ENCODE assay signal across 8 cellular contexts in genomic region chr6:41894366-41895299, GRCh38. TPM values are rescaled to one million over a fixed set of nuclear protein-coding genes. Genes with fewer than 3 reads are reported as not detected.
DNase-seq lines count a peak whose midpoint lies in the region; ATAC-seq, FAIRE-seq and TF ChIP-seq lines count a peak whose summit lies in the region.

No MANE protein-coding gene starts in this region.

- peak overlapping the region; percentile 96 for H3K4me2 ChIP-seq in K562 (ENCODE audit: insufficient read depth, low read length)
- H3K4me2 ChIP-seq in HepG2 (ENCODE audit: low read depth, low read length) = peak overlapping the region; percentile 100

- TF ChIP-seq CTCF in K562 (IDR thresholded peaks at IDR 0.05 in 2 of 3, conservative IDR thresholded peaks at IDR 0.05 in 1 of 3; ENCODE audit: insufficient read depth in 2 of 3, low read depth in 1 of 3, low read length in 3 of 3) (no peak), HepG2 (CRISPR knock-in tag; IDR thresholded peaks at IDR 0.05) (no peak), suprapubic skin (IDR thresholded peaks at IDR 0.05) (no peak)

- H3K36me3 ChIP-seq in K562 (ENCODE audit: control insufficient read depth, insufficient read depth, low read length) (no peaks in the 10 kb centered on the region), HepG2 (replicated peaks in 1 of 2; ENCODE audit: control insufficient read depth in 1 of 2, insufficient read depth in 2 of 2, low read length in 2 of 2) (peaks cover 0 to under 1% of the 10 kb centered on the region in 2 experiments; a peak in 1 of 5 replicates), suprapubic skin (no peaks in the 10 kb centered on the region)

- CTCF ChIA-PET in K562 (lab: Yijun Ruan, JAX; ENCODE audit: low intra/inter-chr PET ratio) = no interaction called here
- CTCF ChIA-PET in HepG2 (lab: Yijun Ruan, JAX; ENCODE audit: low intra/inter-chr PET ratio, low total read pairs) = no interaction called here

- 3% methylated on average over 13 of the region's 56 CpGs for WGBS in K562 (ENCODE audit: insufficient coverage, low coverage, missing lambda C conversion rate)
- 5% methylated on average over 51 of the region's 56 CpGs for WGBS in HepG2 (ENCODE audit: low lambda C conversion rate)
- WGBS in suprapubic skin = 2% methylated on average over 54 of the region's 56 CpGs

- H2AFZ ChIP-seq in K562 (ENCODE audit: low read depth, low read length) = peak overlapping the region; percentile 82
- H2AFZ ChIP-seq in HepG2 (ENCODE audit: low read length) = no peak overlapping the region

- no TSS peak for BruUV-seq in K562 (replicated peaks; lab: Mats Ljungman, UMichigan)
- BruUV-seq in HepG2 (replicated peaks; lab: Mats Ljungman, UMichigan) = no TSS peak

- H3K9me1 ChIP-seq in K562 (ENCODE audit: control insufficient read depth, insufficient read depth, low read length) = no peaks in the 10 kb centered on the region

- in situ Hi-C loops in K562 (cut with MboI) = no loop called here
- in situ Hi-C loops in HepG2 (cut with HindIII; ENCODE audit: extremely low pct_ligation_motif_present, low pct_unique_long_range_greater_than_20kb) = no loop called here

- POLR2A ChIA-PET in K562 (lab: Yijun Ruan, JAX) (interaction anchor here (0.5 to 2.2 kb wide), 11 partner anchors 9 to 154 kb away, joined by 3 to 9 read pairs (median 4); no protein-coding TSS in a partner anchor), HepG2 (lab: Yijun Ruan, JAX) (interaction anchor here (0.6 to 3.1 kb wide), 8 partner anchors 17 to 852 kb away, joined by 3 to 30 read pairs (median 4); partner anchors contain the start of genes BYSL, CCND3, MED20 and TAF8)

- intact Hi-C loops in K562 (cut with micrococcal nuclease) (loop anchor here (1.0 to 5.0 kb wide), 4 partner anchors 48 to 150 kb away; partner anchors contain the start of gene TOMM6), HepG2 (cut with micrococcal nuclease; ENCODE audit: unreplicated experiment) (loop anchor here (1.0 kb wide), 1 partner anchor 26 kb away; no protein-coding TSS in a partner anchor)

- H3K27me3 ChIP-seq in K562 (ENCODE audit: control insufficient read depth in 2 of 2, insufficient read depth in 2 of 2, low read length in 2 of 2) (no peaks in the 10 kb centered on the region), HepG2 (ENCODE audit: control insufficient read depth in 1 of 2, insufficient read depth in 2 of 2, low read length in 2 of 2) (no peaks in the 10 kb centered on the region; a peak in 1 of 5 replicates), suprapubic skin (no peaks in the 10 kb centered on the region)

- FAIRE-seq in K562 (lab: Jason Lieb, UNC) = peak; percentile 72
- FAIRE-seq in HepG2 (lab: Jason Lieb, UNC) = no peak

- H3K4me1 ChIP-seq in K562 (replicated peaks in 1 of 2; ENCODE audit: control insufficient read depth in 2 of 2, insufficient read depth in 2 of 2, low read length in 2 of 2) = peaks cover 8 to 11% of the 10 kb centered on the region in 2 experiments
- H3K4me1 ChIP-seq in HepG2 (ENCODE audit: insufficient read depth, low read length) = peaks cover 30% of the 10 kb centered on the region
- H3K4me1 ChIP-seq in suprapubic skin = peaks cover 24% of the 10 kb centered on the region

- peak overlapping the region; percentile 56 for H3K4me3 ChIP-seq in K562
- H3K4me3 ChIP-seq in HepG2 (replicated peaks in 1 of 3; ENCODE audit: insufficient read depth in 1 of 3, low read depth in 2 of 3, low read length in 3 of 3) = peak overlapping the region; percentile 79 to 81 (median 79)
- H3K4me3 ChIP-seq in suprapubic skin = peak overlapping the region; percentile 90

- no peaks in the 10 kb centered on the region; the same call in 1 of the 2 replicates for H4K20me1 ChIP-seq in K562 (replicated peaks; ENCODE audit: control insufficient read depth, insufficient read depth, low read length)
- H4K20me1 ChIP-seq in HepG2 (ENCODE audit: insufficient read depth, low read length) = no peaks in the 10 kb centered on the region

- no peak for TF ChIP-seq POLR2A in K562 (conservative IDR thresholded peaks at IDR 0.05)
- TF ChIP-seq POLR2A in HepG2 (IDR thresholded peaks at IDR 0.05; ENCODE audit: insufficient read depth in 1 of 2, low read depth in 2 of 2, low read length in 2 of 2) = no peak
- TF ChIP-seq POLR2A in suprapubic skin (IDR thresholded peaks at IDR 0.05) = no peak

- no peaks in the 10 kb centered on the region for H3K9me3 ChIP-seq in K562 (replicated peaks; ENCODE audit: control insufficient read depth, insufficient read depth, low read depth, low read length)
- no peaks in the 10 kb centered on the region for H3K9me3 ChIP-seq in HepG2 (ENCODE audit: low read length)
- no peaks in the 10 kb centered on the region for H3K9me3 ChIP-seq in suprapubic skin

- peak overlapping the region; percentile 72 to 88 for H3K9ac ChIP-seq in K562 (ENCODE audit: insufficient read depth in 1 of 2, low read depth in 2 of 2, low read length in 2 of 2)
- H3K9ac ChIP-seq in HepG2 (ENCODE audit: insufficient read depth, low read depth, low read length) = peak overlapping the region; percentile 67

- H3K79me2 ChIP-seq in K562 (ENCODE audit: control insufficient read depth, insufficient read depth, low read length) (peaks cover 9% of the 10 kb centered on the region; the same call in 2 of the 3 replicates), HepG2 (ENCODE audit: insufficient read depth, low read length) (no peaks in the 10 kb centered on the region)

- 0 out of 4 replicates have a peak, but pooled peaks of 1 of the 2 experiments have one; percentile 12 for TF ChIP-seq RAD21 in K562 (CRISPR knock-in tag; conservative IDR thresholded peaks at IDR 0.05 in 1 of 2, IDR thresholded peaks at IDR 0.05 in 1 of 2)
- TF ChIP-seq RAD21 in HepG2 (CRISPR knock-in tag; IDR thresholded peaks at IDR 0.05) = no peak

- peak; percentile 61 for DNase-seq in activated CD8-positive, alpha-beta memory T cell treated with anti-CD3 and anti-CD28 coated beads for 24 hours
- DNase-seq in activated CD8-positive, alpha-beta memory T cell treated with anti-CD3 and anti-CD28 coated beads, Interleukin-2, amount 50 U/mL, for 4 hours = no peak
- peak; percentile 37 for DNase-seq in NCI-H2171 treated with DMSO at 0.1 percent for 48 hours (lab: John Stamatoyannopoulos, UW)
- peak in 2 of 4 experiments; percentile 31 to 45 for DNase-seq in K562 (ENCODE audit: extremely low read depth in 1 of 4, low spot score in 3 of 4)
- DNase-seq in HepG2 (ENCODE audit: low spot score) = no peak
- peak in 1 of 2 donors; percentile 67 for DNase-seq in suprapubic skin (ENCODE audit: low spot score in 2 of 2)
- no peak for DNase-seq in SW 1271 (lab: John Stamatoyannopoulos, UW)

- H3K27ac ChIP-seq in K562 (ENCODE audit: extremely low read depth, low read depth, low read length) (peak overlapping the region; percentile 33; the same call in 2 of the 3 replicates), HepG2 (ENCODE audit: extremely low read length, insufficient read depth, low read length) (no peak overlapping the region), suprapubic skin (peak overlapping the region; percentile 87)

- ATAC-seq in HG02763 (IDR thresholded peaks at IDR 0.05; ENCODE audit: unreplicated experiment) (peak; percentile 16), K562 (peak; percentile 71), HepG2 (peak; percentile 70)

- TF ChIP-seq EP300 in K562 (IDR thresholded peaks at IDR 0.05; ENCODE audit: low read length) = no peak
- TF ChIP-seq EP300 in HepG2 (IDR thresholded peaks at IDR 0.05; ENCODE audit: low read depth in 2 of 2, low read length in 2 of 2) = no peak
- no peak for TF ChIP-seq EP300 in HepG2 (CRISPR knock-in tag; IDR thresholded peaks at IDR 0.05; ENCODE audit: borderline replicate concordance)
- no peak for TF ChIP-seq EP300 in suprapubic skin (IDR thresholded peaks at IDR 0.05)

RNA-seq across cellular contexts. Expression of gene USP49, which starts 0.5 kb away (rescaled TPM):
- 12.0 and 22.0 TPM in 2 replicates for total RNA-seq in K562 (2011; cell fraction: chromatin; rRNA removed; ENCODE audit: low replicate concordance)
- 5.8 and 7.2 TPM in 2 replicates for total RNA-seq in K562 (2011; cell fraction: nucleolus; rRNA removed)
- 14.2 and 27.4 TPM in 2 replicates for total RNA-seq in K562 (2011; cell fraction: nucleoplasm; rRNA removed)
- total RNA-seq in K562 (2014; rRNA removed) (3.9 and 4.3 TPM in 2 replicates), K562 (2014; rRNA removed; fragmentation: Illumina TruSeq; extraction: Trizol) (6.5 and 7.3 TPM in 2 replicates), K562 (2015; rRNA removed; fragmentation: Illumina TruSeq; extraction: Trizol) (4.2 and 4.7 TPM in 2 replicates), K562 (2021) (6.9 and 9.1 TPM in 2 replicates), HepG2 (2016; rRNA removed; fragmentation: Illumina TruSeq; extraction: Trizol) (2.9 TPM in 2 replicates), suprapubic skin (10 to 100 TPM in 1 of 4 donors, 1 to 10 TPM in 3; 2.9 to 17.1 (median 4.1) TPM)
- polyA plus RNA-seq in K562 (2011; rRNA removed) (9.7 and 9.9 TPM in 2 replicates), K562 (2014; fragmentation: Illumina TruSeq; extraction: Trizol) (7.7 and 8.5 TPM in 2 replicates), K562 (2014; fragmentation: Nextera tagmentation; extraction: Ambion mirVana) (1 to 10 TPM; 1.0 to 1.6 TPM), K562 (2014; rRNA removed) (7.8 and 8.3 TPM in 2 replicates), HepG2 (2011; rRNA removed) (4.3 and 4.7 TPM in 2 replicates)
- polyA plus RNA-seq in K562 (2011; cell fraction: cytosol; rRNA removed) = 6.0 and 6.7 TPM in 2 replicates
- 16.2 and 20.3 TPM in 2 replicates for polyA plus RNA-seq in K562 (2011; cell fraction: nucleus; rRNA removed)
- 5.9 and 6.9 TPM in 2 replicates for polyA plus RNA-seq in K562 (2012)
- polyA minus RNA-seq in K562 (2011; rRNA and poly(A)+ RNA removed) = 6.4 and 7.9 TPM in 2 replicates
- polyA minus RNA-seq in K562 (2011; cell fraction: cytosol; rRNA and poly(A)+ RNA removed) = 3.2 and 3.8 TPM in 2 replicates
- polyA minus RNA-seq in K562 (2011; cell fraction: nucleus; rRNA and poly(A)+ RNA removed) = 7.0 and 9.3 TPM in 2 replicates
- 0.62 and 0.81 TPM in 2 replicates for total RNA-seq in HepG2 (2016; cell fraction: cytosol; rRNA removed; fragmentation: Illumina TruSeq; extraction: Trizol; ENCODE audit: low read depth)
- 2.4 and 2.9 TPM in 2 replicates for total RNA-seq in HepG2 (2016; cell fraction: insoluble cytoplasmic fraction; rRNA removed; fragmentation: Illumina TruSeq; extraction: Trizol)
- total RNA-seq in HepG2 (2016; cell fraction: membrane; rRNA removed; fragmentation: Illumina TruSeq; extraction: Trizol) = 1.5 and 1.6 TPM in 2 replicates
- 5.9 and 7.0 TPM in 2 replicates for total RNA-seq in HepG2 (2016; cell fraction: nucleus; rRNA removed; fragmentation: Illumina TruSeq; extraction: Trizol)
- polyA plus RNA-seq in HepG2 (2011; cell fraction: cytosol; rRNA removed) = 1.2 and 1.3 TPM in 2 replicates
- polyA plus RNA-seq in HepG2 (2011; cell fraction: nucleus; rRNA removed) = 13.3 and 14.7 TPM in 2 replicates
- 3.6 and 4.0 TPM in 2 replicates for polyA plus RNA-seq in HepG2 (2012)
- polyA plus RNA-seq in HepG2 (2016; cell fraction: cytosol; fragmentation: Illumina TruSeq; extraction: Trizol; ENCODE audit: low read depth) = 0.28 TPM in 2 replicates
- polyA plus RNA-seq in HepG2 (2016; cell fraction: insoluble cytoplasmic fraction; fragmentation: Illumina TruSeq; extraction: Trizol; ENCODE audit: low read depth) = 2.6 and 3.2 TPM in 2 replicates
- 0.70 and 0.84 TPM in 2 replicates for polyA plus RNA-seq in HepG2 (2016; cell fraction: membrane; fragmentation: Illumina TruSeq; extraction: Trizol; ENCODE audit: low read depth)
- 12.2 and 14.5 TPM in 2 replicates for polyA plus RNA-seq in HepG2 (2016; cell fraction: nucleus; fragmentation: Illumina TruSeq; extraction: Trizol; ENCODE audit: insufficient read depth, low read depth)
- 4.3 and 6.4 TPM in 2 replicates for polyA minus RNA-seq in HepG2 (2011; rRNA and poly(A)+ RNA removed; ENCODE audit: low replicate concordance)
- 0.97 and 1.2 TPM in 2 replicates for polyA minus RNA-seq in HepG2 (2011; cell fraction: cytosol; rRNA and poly(A)+ RNA removed)
- 9.7 and 10.9 TPM in 2 replicates for polyA minus RNA-seq in HepG2 (2011; cell fraction: nucleus; rRNA and poly(A)+ RNA removed)

RNA-seq across cellular contexts. Expression of gene MED20, which starts 26.3 kb away (rescaled TPM):
- total RNA-seq in K562 (2011; cell fraction: chromatin; rRNA removed; ENCODE audit: low replicate concordance) = 55.3 and 68.5 TPM in 2 replicates
- 42.0 and 46.7 TPM in 2 replicates for total RNA-seq in K562 (2011; cell fraction: nucleolus; rRNA removed)
- total RNA-seq in K562 (2011; cell fraction: nucleoplasm; rRNA removed) = 54.3 and 70.6 TPM in 2 replicates
- total RNA-seq in K562 (2014; rRNA removed) (27.3 and 33.6 TPM in 2 replicates), K562 (2014; rRNA removed; fragmentation: Illumina TruSeq; extraction: Trizol) (44.6 and 45.7 TPM in 2 replicates), K562 (2015; rRNA removed; fragmentation: Illumina TruSeq; extraction: Trizol) (36.7 and 38.1 TPM in 2 replicates), K562 (2021) (46.0 and 46.5 TPM in 2 replicates), HepG2 (2016; rRNA removed; fragmentation: Illumina TruSeq; extraction: Trizol) (41.1 and 56.3 TPM in 2 replicates), suprapubic skin (10 to 100 TPM; 15.2 to 18.7 (median 17.3) TPM)
- polyA plus RNA-seq in K562 (2011; rRNA removed) (57.6 and 60.0 TPM in 2 replicates), K562 (2014; fragmentation: Illumina TruSeq; extraction: Trizol) (48.8 and 58.2 TPM in 2 replicates), K562 (2014; fragmentation: Nextera tagmentation; extraction: Ambion mirVana) (10 to 100 TPM; 63.8 to 80.9 TPM), K562 (2014; rRNA removed) (30.4 and 32.1 TPM in 2 replicates), HepG2 (2011; rRNA removed) (22.7 and 28.1 TPM in 2 replicates)
- 61.5 and 69.9 TPM in 2 replicates for polyA plus RNA-seq in K562 (2011; cell fraction: cytosol; rRNA removed)
- 37.6 and 39.3 TPM in 2 replicates for polyA plus RNA-seq in K562 (2011; cell fraction: nucleus; rRNA removed)
- 30.2 and 30.4 TPM in 2 replicates for polyA plus RNA-seq in K562 (2012)
- 55.4 and 62.0 TPM in 2 replicates for polyA minus RNA-seq in K562 (2011; rRNA and poly(A)+ RNA removed)
- 21.7 and 24.6 TPM in 2 replicates for polyA minus RNA-seq in K562 (2011; cell fraction: cytosol; rRNA and poly(A)+ RNA removed)
- 16.6 and 27.3 TPM in 2 replicates for polyA minus RNA-seq in K562 (2011; cell fraction: nucleus; rRNA and poly(A)+ RNA removed)
- 4.6 and 5.0 TPM in 2 replicates for total RNA-seq in HepG2 (2016; cell fraction: cytosol; rRNA removed; fragmentation: Illumina TruSeq; extraction: Trizol; ENCODE audit: low read depth)
- total RNA-seq in HepG2 (2016; cell fraction: insoluble cytoplasmic fraction; rRNA removed; fragmentation: Illumina TruSeq; extraction: Trizol) = 40.0 and 57.6 TPM in 2 replicates
- total RNA-seq in HepG2 (2016; cell fraction: membrane; rRNA removed; fragmentation: Illumina TruSeq; extraction: Trizol) = 15.9 and 18.0 TPM in 2 replicates
- total RNA-seq in HepG2 (2016; cell fraction: nucleus; rRNA removed; fragmentation: Illumina TruSeq; extraction: Trizol) = 25.0 and 28.8 TPM in 2 replicates
- 27.1 and 29.0 TPM in 2 replicates for polyA plus RNA-seq in HepG2 (2011; cell fraction: cytosol; rRNA removed)
- polyA plus RNA-seq in HepG2 (2011; cell fraction: nucleus; rRNA removed) = 20.9 and 21.3 TPM in 2 replicates
- polyA plus RNA-seq in HepG2 (2012) = 13.4 and 17.5 TPM in 2 replicates
- 3.6 and 3.7 TPM in 2 replicates for polyA plus RNA-seq in HepG2 (2016; cell fraction: cytosol; fragmentation: Illumina TruSeq; extraction: Trizol; ENCODE audit: low read depth)
- 45.2 and 47.9 TPM in 2 replicates for polyA plus RNA-seq in HepG2 (2016; cell fraction: insoluble cytoplasmic fraction; fragmentation: Illumina TruSeq; extraction: Trizol; ENCODE audit: low read depth)
- polyA plus RNA-seq in HepG2 (2016; cell fraction: membrane; fragmentation: Illumina TruSeq; extraction: Trizol; ENCODE audit: low read depth) = 9.1 and 10.1 TPM in 2 replicates
- polyA plus RNA-seq in HepG2 (2016; cell fraction: nucleus; fragmentation: Illumina TruSeq; extraction: Trizol; ENCODE audit: insufficient read depth, low read depth) = 19.8 and 24.4 TPM in 2 replicates
- 39.2 and 43.4 TPM in 2 replicates for polyA minus RNA-seq in HepG2 (2011; rRNA and poly(A)+ RNA removed; ENCODE audit: low replicate concordance)
- polyA minus RNA-seq in HepG2 (2011; cell fraction: cytosol; rRNA and poly(A)+ RNA removed) = 10.3 and 12.8 TPM in 2 replicates
- 31.7 and 34.4 TPM in 2 replicates for polyA minus RNA-seq in HepG2 (2011; cell fraction: nucleus; rRNA and poly(A)+ RNA removed)

RNA-seq across cellular contexts. Expression of gene BYSL, which starts 26.7 kb away (rescaled TPM):
- 24.3 and 66.7 TPM in 2 replicates for total RNA-seq in K562 (2011; cell fraction: chromatin; rRNA removed; ENCODE audit: low replicate concordance)
- total RNA-seq in K562 (2011; cell fraction: nucleolus; rRNA removed) = 56.6 and 60.5 TPM in 2 replicates
- total RNA-seq in K562 (2011; cell fraction: nucleoplasm; rRNA removed) = 38.7 and 41.2 TPM in 2 replicates
- total RNA-seq in K562 (2014; rRNA removed) = 53.4 and 65.4 TPM in 2 replicates
- total RNA-seq in K562 (2014; rRNA removed; fragmentation: Illumina TruSeq; extraction: Trizol) = 28.9 and 36.2 TPM in 2 replicates
- total RNA-seq in K562 (2015; rRNA removed; fragmentation: Illumina TruSeq; extraction: Trizol) = 49.1 and 52.1 TPM in 2 replicates
- 90.6 and 92.3 TPM in 2 replicates for total RNA-seq in K562 (2021)
- 70.0 and 70.2 TPM in 2 replicates for polyA plus RNA-seq in K562 (2011; rRNA removed)
- 57.8 and 85.0 TPM in 2 replicates for polyA plus RNA-seq in K562 (2011; cell fraction: cytosol; rRNA removed)
- 67.9 and 100 TPM in 2 replicates for polyA plus RNA-seq in K562 (2011; cell fraction: nucleus; rRNA removed)
- 45.5 and 56.6 TPM in 2 replicates for polyA plus RNA-seq in K562 (2012)
- 67.7 and 73.2 TPM in 2 replicates for polyA plus RNA-seq in K562 (2014; fragmentation: Illumina TruSeq; extraction: Trizol)
- polyA plus RNA-seq in K562 (2014; fragmentation: Nextera tagmentation; extraction: Ambion mirVana) = 10 to 100 TPM; 22.2 to 25.8 TPM
- polyA plus RNA-seq in K562 (2014; rRNA removed) = 68.2 and 90.7 TPM in 2 replicates
- polyA minus RNA-seq in K562 (2011; rRNA and poly(A)+ RNA removed) = 38.0 and 44.7 TPM in 2 replicates
- polyA minus RNA-seq in K562 (2011; cell fraction: cytosol; rRNA and poly(A)+ RNA removed) = 42.5 and 53.4 TPM in 2 replicates
- 30.7 and 40.4 TPM in 2 replicates for polyA minus RNA-seq in K562 (2011; cell fraction: nucleus; rRNA and poly(A)+ RNA removed)
- total RNA-seq in HepG2 (2016; rRNA removed; fragmentation: Illumina TruSeq; extraction: Trizol) = 27.9 and 37.3 TPM in 2 replicates
- total RNA-seq in HepG2 (2016; cell fraction: cytosol; rRNA removed; fragmentation: Illumina TruSeq; extraction: Trizol; ENCODE audit: low read depth) = 9.2 and 10.9 TPM in 2 replicates
- 31.5 and 38.1 TPM in 2 replicates for total RNA-seq in HepG2 (2016; cell fraction: insoluble cytoplasmic fraction; rRNA removed; fragmentation: Illumina TruSeq; extraction: Trizol)
- 20.7 and 21.2 TPM in 2 replicates for total RNA-seq in HepG2 (2016; cell fraction: membrane; rRNA removed; fragmentation: Illumina TruSeq; extraction: Trizol)
- total RNA-seq in HepG2 (2016; cell fraction: nucleus; rRNA removed; fragmentation: Illumina TruSeq; extraction: Trizol) = 28.5 and 31.3 TPM in 2 replicates
- polyA plus RNA-seq in HepG2 (2011; rRNA removed) = 28.6 and 37.8 TPM in 2 replicates
- 24.4 and 28.7 TPM in 2 replicates for polyA plus RNA-seq in HepG2 (2011; cell fraction: cytosol; rRNA removed)
- polyA plus RNA-seq in HepG2 (2011; cell fraction: nucleus; rRNA removed) = 39.5 and 39.6 TPM in 2 replicates
- 24.1 and 34.6 TPM in 2 replicates for polyA plus RNA-seq in HepG2 (2012)
- 9.5 and 10.5 TPM in 2 replicates for polyA plus RNA-seq in HepG2 (2016; cell fraction: cytosol; fragmentation: Illumina TruSeq; extraction: Trizol; ENCODE audit: low read depth)
- polyA plus RNA-seq in HepG2 (2016; cell fraction: insoluble cytoplasmic fraction; fragmentation: Illumina TruSeq; extraction: Trizol; ENCODE audit: low read depth) = 43.8 and 51.7 TPM in 2 replicates
- 12.7 and 15.1 TPM in 2 replicates for polyA plus RNA-seq in HepG2 (2016; cell fraction: membrane; fragmentation: Illumina TruSeq; extraction: Trizol; ENCODE audit: low read depth)
- 49.1 and 56.8 TPM in 2 replicates for polyA plus RNA-seq in HepG2 (2016; cell fraction: nucleus; fragmentation: Illumina TruSeq; extraction: Trizol; ENCODE audit: insufficient read depth, low read depth)
- 40.9 and 54.5 TPM in 2 replicates for polyA minus RNA-seq in HepG2 (2011; rRNA and poly(A)+ RNA removed; ENCODE audit: low replicate concordance)
- polyA minus RNA-seq in HepG2 (2011; cell fraction: cytosol; rRNA and poly(A)+ RNA removed) = 22.2 and 22.5 TPM in 2 replicates
- polyA minus RNA-seq in HepG2 (2011; cell fraction: nucleus; rRNA and poly(A)+ RNA removed) = 41.7 and 47.5 TPM in 2 replicates
- 10 to 100 TPM in 3 of 4 donors, 1 to 10 TPM in 1; 6.8 to 15.7 (median 10.4) TPM for total RNA-seq in suprapubic skin

RNA-seq across cellular contexts. Expression of gene CCND3, which starts 47.0 kb away (rescaled TPM):
- total RNA-seq in K562 (2011; cell fraction: chromatin; rRNA removed; ENCODE audit: low replicate concordance) = 88.0 and 191 TPM in 2 replicates
- 181 and 188 TPM in 2 replicates for total RNA-seq in K562 (2011; cell fraction: nucleolus; rRNA removed)
- total RNA-seq in K562 (2011; cell fraction: nucleoplasm; rRNA removed) = 138 and 178 TPM in 2 replicates
- total RNA-seq in K562 (2014; rRNA removed) (112 and 148 TPM in 2 replicates), K562 (2014; rRNA removed; fragmentation: Illumina TruSeq; extraction: Trizol) (57.5 and 65.7 TPM in 2 replicates), K562 (2015; rRNA removed; fragmentation: Illumina TruSeq; extraction: Trizol) (75.3 and 75.4 TPM in 2 replicates), K562 (2021) (196 and 204 TPM in 2 replicates), HepG2 (2016; rRNA removed; fragmentation: Illumina TruSeq; extraction: Trizol) (6.9 and 7.2 TPM in 2 replicates), suprapubic skin (100 to 1,000 TPM; 106 to 214 (median 132) TPM)
- polyA plus RNA-seq in K562 (2011; rRNA removed) (97.4 and 119 TPM in 2 replicates), K562 (2014; fragmentation: Illumina TruSeq; extraction: Trizol) (111 and 139 TPM in 2 replicates), K562 (2014; fragmentation: Nextera tagmentation; extraction: Ambion mirVana) (10 to 100 TPM; 21.5 to 24.7 TPM), K562 (2014; rRNA removed) (124 and 127 TPM in 2 replicates), HepG2 (2011; rRNA removed) (4.3 and 4.4 TPM in 2 replicates)
- polyA plus RNA-seq in K562 (2011; cell fraction: cytosol; rRNA removed) = 157 and 318 TPM in 2 replicates
- 168 and 256 TPM in 2 replicates for polyA plus RNA-seq in K562 (2011; cell fraction: nucleus; rRNA removed)
- polyA plus RNA-seq in K562 (2012) = 157 and 244 TPM in 2 replicates
- 47.7 and 77.9 TPM in 2 replicates for polyA minus RNA-seq in K562 (2011; rRNA and poly(A)+ RNA removed)
- polyA minus RNA-seq in K562 (2011; cell fraction: cytosol; rRNA and poly(A)+ RNA removed) = 109 and 120 TPM in 2 replicates
- polyA minus RNA-seq in K562 (2011; cell fraction: nucleus; rRNA and poly(A)+ RNA removed) = 103 and 115 TPM in 2 replicates
- total RNA-seq in HepG2 (2016; cell fraction: cytosol; rRNA removed; fragmentation: Illumina TruSeq; extraction: Trizol; ENCODE audit: low read depth) = 5.4 and 6.8 TPM in 2 replicates
- 5.6 and 7.6 TPM in 2 replicates for total RNA-seq in HepG2 (2016; cell fraction: insoluble cytoplasmic fraction; rRNA removed; fragmentation: Illumina TruSeq; extraction: Trizol)
- total RNA-seq in HepG2 (2016; cell fraction: membrane; rRNA removed; fragmentation: Illumina TruSeq; extraction: Trizol) = 10.7 and 11.7 TPM in 2 replicates
- 5.0 and 7.6 TPM in 2 replicates for total RNA-seq in HepG2 (2016; cell fraction: nucleus; rRNA removed; fragmentation: Illumina TruSeq; extraction: Trizol)
- polyA plus RNA-seq in HepG2 (2011; cell fraction: cytosol; rRNA removed) = 5.0 and 6.3 TPM in 2 replicates
- 6.2 and 6.3 TPM in 2 replicates for polyA plus RNA-seq in HepG2 (2011; cell fraction: nucleus; rRNA removed)
- 2.0 and 3.5 TPM in 2 replicates for polyA plus RNA-seq in HepG2 (2012)
- 7.8 and 8.6 TPM in 2 replicates for polyA plus RNA-seq in HepG2 (2016; cell fraction: cytosol; fragmentation: Illumina TruSeq; extraction: Trizol; ENCODE audit: low read depth)
- polyA plus RNA-seq in HepG2 (2016; cell fraction: insoluble cytoplasmic fraction; fragmentation: Illumina TruSeq; extraction: Trizol; ENCODE audit: low read depth) = 7.6 and 10.9 TPM in 2 replicates
- 12.5 and 13.8 TPM in 2 replicates for polyA plus RNA-seq in HepG2 (2016; cell fraction: membrane; fragmentation: Illumina TruSeq; extraction: Trizol; ENCODE audit: low read depth)
- 8.1 and 9.8 TPM in 2 replicates for polyA plus RNA-seq in HepG2 (2016; cell fraction: nucleus; fragmentation: Illumina TruSeq; extraction: Trizol; ENCODE audit: insufficient read depth, low read depth)
- polyA minus RNA-seq in HepG2 (2011; rRNA and poly(A)+ RNA removed; ENCODE audit: low replicate concordance) = 8.0 and 57.0 TPM in 2 replicates
- 4.1 and 4.9 TPM in 2 replicates for polyA minus RNA-seq in HepG2 (2011; cell fraction: cytosol; rRNA and poly(A)+ RNA removed)
- 5.1 and 6.7 TPM in 2 replicates for polyA minus RNA-seq in HepG2 (2011; cell fraction: nucleus; rRNA and poly(A)+ RNA removed)

Comparison
In these comparisons a context has a peak if more than half of its experiments do, and no peak if none do; other contexts are left out.
1. DNase-seq: peak in activated CD8-positive, alpha-beta memory T cell treated with anti-CD3 and anti-CD28 coated beads for 24 hours (single experiment) and NCI-H2171 treated with DMSO at 0.1 percent for 48 hours (single experiment); none in activated CD8-positive, alpha-beta memory T cell treated with anti-CD3 and anti-CD28 coated beads, Interleukin-2, amount 50 U/mL, for 4 hours (single experiment), HepG2 (single experiment) and SW 1271 (0 of 2).
2. ATAC-seq: peak in every context shown above with its lines; median percentile 71 in K562; 70 in HepG2; 16 in HG02763.
3. Peak in every context shown above with its lines, with median percentiles within 50 percentile points of each other: H3K4me3 ChIP-seq.